In the genomic region with DNA sequence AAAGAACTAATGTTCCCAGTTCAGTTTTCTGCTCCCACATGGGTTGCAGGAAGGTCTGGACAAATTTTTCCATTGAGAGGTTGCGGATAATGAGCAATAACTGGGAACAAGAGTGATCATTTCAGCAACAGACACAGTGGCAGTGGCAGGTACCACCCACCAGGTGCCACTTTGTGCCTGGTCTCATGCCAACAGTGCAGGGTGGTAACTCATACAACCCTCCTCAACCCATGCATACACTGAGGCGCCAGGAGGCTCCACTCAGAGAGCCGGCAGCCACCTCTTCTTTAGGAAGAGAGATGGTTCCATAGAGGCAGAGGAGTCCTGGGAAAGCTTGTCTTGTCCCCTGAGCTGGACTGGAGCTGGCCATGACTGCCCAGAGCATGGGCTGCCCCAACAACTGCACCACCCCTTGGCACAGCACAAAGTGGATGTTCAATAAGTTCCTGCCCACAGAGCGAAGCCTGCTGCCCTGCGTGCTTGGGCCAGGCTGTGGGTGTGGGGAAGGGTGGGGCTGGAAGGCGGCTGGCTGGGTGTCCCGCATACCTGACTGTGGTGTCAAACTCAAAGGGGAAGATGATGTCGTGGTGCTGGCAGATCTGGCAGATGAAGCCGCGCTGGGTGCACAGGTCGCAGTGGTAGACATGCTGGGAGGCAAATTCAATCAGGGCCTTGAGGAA, we compare ENCODE assay signal across 17 cellular contexts. TPM values are rescaled to one million over a fixed set of nuclear protein-coding genes. Genes with fewer than 3 reads are reported as not detected.
A peak's percentile ranks its signal among the peaks of the same experiment; 100 is the strongest.
DNase-seq lines count a peak whose midpoint lies in the region; ATAC-seq and TF ChIP-seq lines count a peak whose summit lies in the region.
"Had no signal": no experiment of that assay in that cellular context is flagged by ENCODE, and none has a peak within 500 bp of the region (broad histone marks: within the 10 kb centered on the region; RNA-seq: fewer than 3 reads in every experiment).

No MANE protein-coding gene starts in this region.

- H3K4me1 ChIP-seq in left lung, result peaks cover 0 to 16% of the 10 kb centered on the region in 2 donors
- peaks cover 24 to 33% (median 29%) of the 10 kb centered on the region in 3 donors for H3K4me1 ChIP-seq in skeletal muscle tissue (ENCODE audit: control insufficient read depth in 3 of 3, insufficient read depth in 3 of 3, low read length in 3 of 3)
- H3K4me1 ChIP-seq in mesendoderm (ENCODE audit: control insufficient read depth, low read depth, low read length), result no peaks in the 10 kb centered on the region
- H3K4me1 ChIP-seq: right lobe of liver had no signal

- intact Hi-C loops in left lung (cut with DNase I), result no loop called here

- H3K27me3 ChIP-seq in left lung, result no peaks in the 10 kb centered on the region
- H3K27me3 ChIP-seq in skeletal muscle tissue (ENCODE audit: control insufficient read depth in 3 of 3, insufficient read depth in 3 of 3, low read length in 3 of 3), result no peaks in the 10 kb centered on the region
- no peaks in the 10 kb centered on the region for H3K27me3 ChIP-seq in mesendoderm (ENCODE audit: insufficient read depth, low read length, poor library complexity)
- H3K27me3 ChIP-seq: right lobe of liver had no signal

- no peak overlapping the region for H3K4me2 ChIP-seq in mesendoderm (ENCODE audit: low read length)

- H3K9me3 ChIP-seq in left lung (no peaks in the 10 kb centered on the region), skeletal muscle tissue (ENCODE audit: control insufficient read depth in 3 of 3, low read length in 3 of 3) (no peaks in the 10 kb centered on the region)
- H3K9me3 ChIP-seq: right lobe of liver had no signal

- H3K36me3 ChIP-seq in left lung (peaks cover 0 to 81% of the 10 kb centered on the region in 2 donors), skeletal muscle tissue (ENCODE audit: control insufficient read depth in 3 of 3, insufficient read depth in 3 of 3, low read length in 3 of 3) (peaks cover 17 to 26% (median 24%) of the 10 kb centered on the region in 3 donors), mesendoderm (ENCODE audit: control insufficient read depth, insufficient read depth, low read length) (no peaks in the 10 kb centered on the region)

- no peak overlapping the region for H4K8ac ChIP-seq in mesendoderm (ENCODE audit: low read depth, low read length)

- no peak overlapping the region for H3K4me3 ChIP-seq in left lung
- H3K4me3 ChIP-seq in skeletal muscle tissue (ENCODE audit: low read length in 3 of 3), result no peak overlapping the region
- no peak overlapping the region for H3K4me3 ChIP-seq in mesendoderm (ENCODE audit: low read length)
- H3K4me3 ChIP-seq: right lobe of liver had no signal

- H3K4ac ChIP-seq in mesendoderm (ENCODE audit: low read depth, low read length), result no peak overlapping the region

- DNase-seq in HK-2 (ENCODE audit: unreplicated experiment) (peak; percentile 46), caudate nucleus (lab: John Stamatoyannopoulos, UW) (peak in 14 of 61 donors; percentile 15 to 68 (median 36)), left lung (peak in 1 of 2 donors; percentile 60), HuH-7 (ENCODE audit: low spot score) (no peak), iPS-NIHi7 (ENCODE audit: extremely low spot score) (no peak), mesendoderm (no peak), NCI-H446 treated with DMSO at 0.1 percent for 48 hours (lab: John Stamatoyannopoulos, UW) (no peak)
- DNase-seq: activated CD4-positive, alpha-beta T cell treated with anti-CD3 and anti-CD28 coated beads, Interleukin-2, amount 50 U/mL, for 48 hours; activated naive CD4-positive, alpha-beta T cell treated with anti-CD3 and anti-CD28 coated beads for 36 hours; COR-L47; immature natural killer cell; KG1; NCI-H1105; NCI-H774; right lobe of liver; stimulated activated CD4-positive, alpha-beta T cell treated with anti-CD3 and anti-CD28 coated beads, Interleukin-2, amount 100 ng/mL, for 48 hours had no signal

- no peak overlapping the region for H2BK5ac ChIP-seq in mesendoderm (ENCODE audit: low read length)

- H3K79me1 ChIP-seq in mesendoderm (ENCODE audit: low read length), result no peaks in the 10 kb centered on the region

- ATAC-seq in left lung, result peak; percentile 8

- H4K5ac ChIP-seq in mesendoderm (ENCODE audit: low read length), result no peak overlapping the region

- H3K56ac ChIP-seq in mesendoderm (ENCODE audit: low read length), result no peak overlapping the region

- H3K9ac ChIP-seq in skeletal muscle tissue (ENCODE audit: low read depth in 1 of 3, low read length in 3 of 3) (peak overlapping the region in 2 of 3 donors; percentile 57 to 61), mesendoderm (ENCODE audit: low read length) (no peak overlapping the region)

- no peak overlapping the region for H2BK120ac ChIP-seq in mesendoderm (ENCODE audit: low read depth, low read length)

- no peak overlapping the region for H2BK15ac ChIP-seq in mesendoderm (replicated peaks; ENCODE audit: low read depth)

- no peak overlapping the region for H3K23ac ChIP-seq in mesendoderm (ENCODE audit: low read length)

- H3K18ac ChIP-seq in mesendoderm (ENCODE audit: low read length), result no peak overlapping the region

- H3K79me2 ChIP-seq in mesendoderm (ENCODE audit: control insufficient read depth, insufficient read depth, low read length), result no peaks in the 10 kb centered on the region

- H3K27ac ChIP-seq in caudate nucleus (ENCODE audit: low read depth, low read length) (peak overlapping the region; percentile 36), left lung (no peak overlapping the region), skeletal muscle tissue (ENCODE audit: low read depth, low read length) (peak overlapping the region; percentile 69), mesendoderm (ENCODE audit: low read depth, low read length) (no peak overlapping the region)
- H3K27ac ChIP-seq: right lobe of liver had no signal

- whole genome bisulfite sequencing in mesendoderm (ENCODE audit: extremely low coverage, insufficient coverage, low lambda C conversion rate), result no CpG with 5 or more reads among the region's 11 CpGs

- H2AK5ac ChIP-seq in mesendoderm (ENCODE audit: low read length), result no peak overlapping the region

- no peak for TF ChIP-seq CTCF in left lung (IDR thresholded peaks at IDR 0.05)

RNA-seq across cellular contexts. Expression of a gene that starts 6.4 kb away (rescaled TPM):
- total RNA-seq in left lung (10 to 100 TPM; 62.4 to 80.6 TPM), skeletal muscle tissue (4.7 TPM)
- polyA plus RNA-seq in mesendoderm (2013, experiment 1 of 2), result 3.5 TPM
- polyA plus RNA-seq in mesendoderm (2013, experiment 2 of 2), result 3.7 TPM

RNA-seq across cellular contexts. Expression of a gene that starts 51.5 kb away (rescaled TPM):
- total RNA-seq in left lung (10 to 100 TPM; 58.4 to 96.9 TPM), skeletal muscle tissue (7.8 TPM)
- 6.6 TPM for polyA plus RNA-seq in mesendoderm (2013, experiment 1 of 2)
- 6.2 TPM for polyA plus RNA-seq in mesendoderm (2013, experiment 2 of 2)

Comparison
In these comparisons a context has a peak if more than half of its experiments do, and no peak if none do; other contexts are left out.
1. H3K27ac ChIP-seq: peak in caudate nucleus (single experiment) and skeletal muscle tissue (single experiment); none in left lung (0 of 2) and mesendoderm (single experiment).
2. RNA of a gene that starts 6.4 kb away (total RNA-seq): 62.4 to 80.6 TPM in left lung; 4.7 TPM in skeletal muscle tissue (single experiment); every median in the first group is over 10 times any median in the second.